35 cellular contexts compared by ENCODE assay signal in genomic region chr3:9692416-9692815, GRCh38. TPM values are rescaled to one million over a fixed set of nuclear protein-coding genes. Genes with fewer than 3 reads are reported as not detected.
"Had no signal": no experiment of that assay in that cellular context is flagged by ENCODE, and none has a peak within 500 bp of the region (broad histone marks: within the 10 kb centered on the region; RNA-seq: fewer than 3 reads in every experiment).

No MANE protein-coding gene starts in this region.

- H3K9me3 ChIP-seq: esophagus muscularis mucosa, gastrocnemius medialis had no signal

- ATAC-seq: activated CD4-positive, CD25-positive, alpha-beta regulatory T cell treated with anti-CD3 and anti-CD28 coated beads, Interleukin-2, amount 50 U/mL, for 24 hours; activated CD8-positive, alpha-beta T cell treated with anti-CD3 and anti-CD28 coated beads for 36 hours; activated T-cell treated with anti-CD3 and anti-CD28 coated beads, Interleukin-2, amount 50 U/mL, for 4 hours; activated T-helper 17 cell treated with anti-CD3 and anti-CD28 coated beads, Interleukin-2, amount 50 U/mL, for 72 hours; effector memory CD8-positive, alpha-beta T cell; foreskin keratinocyte; gastrocnemius medialis; T-helper 17 cell had no signal

- H3K4me1 Mint-ChIP-seq: T-helper 17 cell had no signal

- H3K4me1 ChIP-seq: esophagus muscularis mucosa, foreskin keratinocyte, gastrocnemius medialis had no signal

- H3K4me3 ChIP-seq: coronary artery, dorsolateral prefrontal cortex, esophagus muscularis mucosa, gastrocnemius medialis had no signal

- H3K4me3 Mint-ChIP-seq: activated B cell treated with CpG ODN at 0.5 μM for 24 hours; activated CD8-positive, alpha-beta T cell treated with anti-CD3 and anti-CD28 coated beads for 36 hours; activated naive CD8-positive, alpha-beta T cell; activated T-cell treated with anti-CD3 and anti-CD28 coated beads, Interleukin-2, amount 50 U/mL, for 4 hours; activated T-helper 17 cell treated with anti-CD3 and anti-CD28 coated beads, Interleukin-2, amount 50 U/mL, for 72 hours; central memory CD8-positive, alpha-beta T cell; dendritic cell treated with granulocyte-macrophage colony-stimulating factor and Interleukin-4, amounts not matched to agents 40 ng/mL and 50 ng/mL, for 4 days; effector memory CD8-positive, alpha-beta T cell; T-helper 17 cell; T-helper 2 cell treated with Interferon-gamma antibody and Interleukin-4, amounts not matched to agents 5 μg/mL and 100 μg/mL, for 36 hours had no signal

- H3K27ac Mint-ChIP-seq: activated B cell treated with CpG ODN at 0.5 μM for 24 hours; activated CD8-positive, alpha-beta T cell treated with anti-CD3 and anti-CD28 coated beads for 36 hours; activated naive CD8-positive, alpha-beta T cell; dendritic cell treated with granulocyte-macrophage colony-stimulating factor and Interleukin-4, amounts not matched to agents 40 ng/mL and 50 ng/mL, for 4 days; T-helper 2 cell treated with Interferon-gamma antibody and Interleukin-4, amounts not matched to agents 5 μg/mL and 100 μg/mL, for 36 hours had no signal

- H3K27ac ChIP-seq: brain microvascular endothelial cell, coronary artery, esophagus muscularis mucosa, foreskin keratinocyte, gastrocnemius medialis, WERI-Rb-1 had no signal

- H3K9me3 Mint-ChIP-seq: activated B cell treated with CpG ODN at 0.5 μM for 24 hours; activated CD8-positive, alpha-beta T cell treated with anti-CD3 and anti-CD28 coated beads for 36 hours; activated T-cell treated with anti-CD3 and anti-CD28 coated beads, Interleukin-2, amount 50 U/mL, for 4 hours; activated T-helper 17 cell treated with anti-CD3 and anti-CD28 coated beads, Interleukin-2, amount 50 U/mL, for 72 hours; central memory CD8-positive, alpha-beta T cell; dendritic cell treated with granulocyte-macrophage colony-stimulating factor and Interleukin-4, amounts not matched to agents 40 ng/mL and 50 ng/mL, for 4 days; effector memory CD8-positive, alpha-beta T cell; T-helper 2 cell treated with Interferon-gamma antibody and Interleukin-4, amounts not matched to agents 5 μg/mL and 100 μg/mL, for 36 hours had no signal

- DNase-seq: activated B cell treated with CpG ODN at 0.5 μM for 24 hours; activated CD4-positive, alpha-beta T cell treated with anti-CD3 and anti-CD28 coated beads for 48 hours; activated CD4-positive, alpha-beta T cell treated with anti-CD3 and anti-CD28 coated beads, Interleukin-2, amount 50 U/mL, for 1 hour; activated CD4-positive, alpha-beta T cell treated with anti-CD3 and anti-CD28 coated beads, Interleukin-2, amount 50 U/mL, for 48 hours; activated CD8-positive, alpha-beta memory T cell treated with anti-CD3 and anti-CD28 coated beads for 24 hours; activated CD8-positive, alpha-beta T cell treated with anti-CD3 and anti-CD28 coated beads for 36 hours; activated effector memory CD4-positive, alpha-beta T cell treated with Interleukin-2 at 50 U/mL for 16 hours; activated gamma-delta T cell treated with Interleukin-2 at 50 U/mL for 16 hours; activated naive CD4-positive, alpha-beta T cell treated with anti-CD3 and anti-CD28 coated beads, Interleukin-2, amount 50 U/mL, for 16 hours; activated naive CD4-positive, alpha-beta T cell treated with Interleukin-2 at 50 U/mL for 16 hours; activated T-cell treated with anti-CD3 and anti-CD28 coated beads, Interleukin-2, amount 50 U/mL, for 4 hours; amniotic stem cell; anterior cingulate cortex; brain microvascular endothelial cell; dorsolateral prefrontal cortex; effector CD4-positive, alpha-beta T cell; effector memory CD8-positive, alpha-beta T cell; erythroblast; foreskin keratinocyte; gastrocnemius medialis; T-helper 1 cell; T-helper 17 cell; T1000; WERI-Rb-1 had no signal

- H3K27me3 Mint-ChIP-seq: activated B cell treated with CpG ODN at 0.5 μM for 24 hours; activated CD8-positive, alpha-beta T cell treated with anti-CD3 and anti-CD28 coated beads for 36 hours; activated naive CD8-positive, alpha-beta T cell; activated T-helper 17 cell treated with anti-CD3 and anti-CD28 coated beads, Interleukin-2, amount 50 U/mL, for 72 hours; central memory CD8-positive, alpha-beta T cell; dendritic cell treated with granulocyte-macrophage colony-stimulating factor and Interleukin-4, amounts not matched to agents 40 ng/mL and 50 ng/mL, for 4 days; effector memory CD8-positive, alpha-beta T cell; T-helper 17 cell had no signal

- FAIRE-seq: astrocyte, bronchial epithelial cell had no signal

- H3K27me3 ChIP-seq: brain microvascular endothelial cell, dorsolateral prefrontal cortex, esophagus muscularis mucosa, foreskin keratinocyte, gastrocnemius medialis had no signal

RNA-seq across cellular contexts. Expression of gene CPNE9, which starts 11.2 kb away (rescaled TPM):
- total RNA-seq: activated CD8-positive, alpha-beta T cell treated with anti-CD3 and anti-CD28 coated beads for 36 hours; bronchial epithelial cell; cardiac septum; foreskin keratinocyte; gastrocnemius medialis; T-helper 17 cell had no signal
- polyA plus RNA-seq: foreskin keratinocyte had no signal
